Comparison of ENCODE assay signal across 29 cellular contexts in the genomic region with DNA sequence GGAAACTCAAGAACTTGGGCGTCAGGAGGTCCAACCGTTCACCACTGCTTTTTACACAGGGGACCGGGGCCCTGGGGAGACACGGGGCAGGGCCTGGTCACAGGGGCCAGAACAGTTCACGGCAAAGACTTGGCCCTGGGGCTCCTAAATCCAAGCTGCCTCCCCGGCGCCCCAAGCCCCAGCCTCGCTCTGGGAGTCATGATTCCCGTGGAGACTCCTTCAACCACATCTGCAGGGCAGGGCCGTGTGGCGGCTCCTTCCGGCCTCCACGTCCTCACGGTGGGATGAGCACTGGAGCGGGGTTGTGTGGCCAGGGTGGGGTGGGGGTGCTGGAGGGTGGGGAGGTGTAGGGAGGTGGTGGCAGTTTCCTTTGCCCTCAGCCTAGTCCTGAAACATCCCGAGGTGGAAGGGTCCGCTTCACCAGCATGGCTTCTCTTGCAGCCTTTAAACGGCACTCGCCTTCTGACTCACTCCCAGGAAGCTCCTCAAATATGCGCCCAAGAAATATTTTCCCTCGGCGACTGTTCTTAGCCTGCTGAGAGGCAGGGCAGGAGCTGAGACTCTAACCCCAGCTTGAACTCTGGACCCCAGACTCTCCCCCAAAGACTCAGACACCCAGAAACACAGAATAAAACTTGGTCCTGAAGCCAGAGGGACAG. TPM values are rescaled to one million over a fixed set of nuclear protein-coding genes. Genes with fewer than 3 reads are reported as not detected.
DNase-seq lines count a peak whose midpoint lies in the region; ATAC-seq, FAIRE-seq and TF ChIP-seq lines count a peak whose summit lies in the region.
"Had no signal": no experiment of that assay in that cellular context is flagged by ENCODE, and none has a peak within 500 bp of the region (broad histone marks: within the 10 kb centered on the region; RNA-seq: fewer than 3 reads in every experiment).

No MANE protein-coding gene starts in this region.

- no peak overlapping the region for H4K8ac ChIP-seq in mesendoderm (ENCODE audit: low read depth, low read length)

- TF ChIP-seq CTCF in GM23338 (conservative IDR thresholded peaks at IDR 0.05; ENCODE audit: low read depth in 2 of 2) (no peak), astrocyte (IDR thresholded peaks at IDR 0.05; ENCODE audit: insufficient read depth, low read depth, low read length) (no peak), transverse colon (IDR thresholded peaks at IDR 0.05) (no peak)

- H3K56ac ChIP-seq in mesendoderm (ENCODE audit: low read length), result peak overlapping the region; percentile 34

- H3K18ac ChIP-seq in mesendoderm (ENCODE audit: low read length), result no peak overlapping the region

- no peaks in the 10 kb centered on the region for H3K27me3 ChIP-seq in GM23338 (ENCODE audit: insufficient read depth)
- peaks cover 6% of the 10 kb centered on the region for H3K27me3 ChIP-seq in astrocyte (ENCODE audit: insufficient read depth, low read length)
- no peaks in the 10 kb centered on the region for H3K27me3 ChIP-seq in mesendoderm (ENCODE audit: insufficient read depth, low read length, poor library complexity)
- H3K27me3 ChIP-seq in transverse colon, result peaks cover 11% of the 10 kb centered on the region
- H3K27me3 ChIP-seq: ascending aorta had no signal

- H3K27me3 Mint-ChIP-seq in GM23338 (ENCODE audit: insufficient read depth, low read depth, poor library complexity) (peaks cover 28% of the 10 kb centered on the region), astrocyte (ENCODE audit: low read depth, unreplicated experiment) (peaks cover 31% of the 10 kb centered on the region)
- H3K27me3 Mint-ChIP-seq: natural killer cell treated with Interleukin-12 subunit alpha and Interleukin-12 subunit beta and Interleukin-15 and Interleukin-18, amount 100 ng/mL, for 72 hours had no signal

- H3K9me3 ChIP-seq in astrocyte (ENCODE audit: insufficient read depth, low read depth, low read length), result no peaks in the 10 kb centered on the region
- H3K9me3 ChIP-seq in transverse colon, result no peaks in the 10 kb centered on the region
- H3K9me3 ChIP-seq: ascending aorta, esophagus squamous epithelium, gastroesophageal sphincter had no signal

- H3F3A ChIP-seq in GM23338 (replicated peaks; ENCODE audit: low read depth), result 0 out of 2 replicates have a peak, but pooled peaks cover 5% of the 10 kb centered on the region

- H3K9me2 ChIP-seq in GM23338 (ENCODE audit: insufficient read depth), result no peaks in the 10 kb centered on the region

- H4K20me1 ChIP-seq in GM23338 (replicated peaks; ENCODE audit: insufficient read depth) (no peaks in the 10 kb centered on the region), astrocyte (ENCODE audit: insufficient read depth, low read length) (no peaks in the 10 kb centered on the region)

- no peak for TF ChIP-seq EP300 in transverse colon (IDR thresholded peaks at IDR 0.05; ENCODE audit: low read depth)

- peak overlapping the region; percentile 38; the same call in 1 of the 2 replicates for H3K4me2 ChIP-seq in GM23338
- no peak overlapping the region for H3K4me2 ChIP-seq in astrocyte (ENCODE audit: low read length)
- H3K4me2 ChIP-seq in mesendoderm (ENCODE audit: low read length), result no peak overlapping the region

- H3K4me1 Mint-ChIP-seq in GM23338 (peaks cover 40% of the 10 kb centered on the region), astrocyte (ENCODE audit: low read depth, unreplicated experiment) (peaks cover 7% of the 10 kb centered on the region)

- H3K27ac Mint-ChIP-seq in GM23338 (no peak overlapping the region), astrocyte (ENCODE audit: unreplicated experiment) (no peak overlapping the region)
- H3K27ac Mint-ChIP-seq: effector memory CD8-positive, alpha-beta T cell; type B pancreatic cell had no signal

- peak overlapping the region; percentile 90 for H2AFZ ChIP-seq in GM23338
- H2AFZ ChIP-seq in astrocyte (ENCODE audit: low read depth, low read length), result no peak overlapping the region

- TF ChIP-seq POLR2A in transverse colon (IDR thresholded peaks at IDR 0.05), result no peak

- in situ Hi-C loops in transverse colon (cut with MboI; ENCODE audit: low pct_ligation_motif_present in 1 of 4, low pct_unique_long_range_greater_than_20kb in 1 of 4, low sequenced_read_pairs in 3 of 4), result no loop called here

- no peak overlapping the region for H3K4me3 ChIP-seq in GM23338
- no peak overlapping the region for H3K4me3 ChIP-seq in astrocyte (ENCODE audit: insufficient read depth, low read depth, low read length)
- no peak overlapping the region for H3K4me3 ChIP-seq in mesendoderm (ENCODE audit: low read length)
- peak overlapping the region in 3 of 4 donors; percentile 43 to 53 (median 48) for H3K4me3 ChIP-seq in transverse colon
- H3K4me3 ChIP-seq: ascending aorta, gastroesophageal sphincter, SK-N-MC had no signal

- H2BK120ac ChIP-seq in mesendoderm (ENCODE audit: low read depth, low read length), result no peak overlapping the region

- ATAC-seq in GM23338, result no peak
- no peak for ATAC-seq in GM21526 (IDR thresholded peaks at IDR 0.05; ENCODE audit: low FRiP score, unreplicated experiment)
- ATAC-seq: effector memory CD8-positive, alpha-beta T cell; gastroesophageal sphincter; natural killer cell treated with Interleukin-12 subunit alpha and Interleukin-12 subunit beta and Interleukin-15 and Interleukin-18, amount 100 ng/mL, for 72 hours; stimulated activated naive CD8-positive, alpha-beta T cell treated with anti-CD3 and anti-CD28 coated beads, Interleukin-15, amount 100 ng/mL, for 72 hours had no signal

- no peak for FAIRE-seq in astrocyte (lab: Jason Lieb, UNC)
- FAIRE-seq: GM18507, small intestine had no signal

- peaks cover 33% of the 10 kb centered on the region; the same call in 1 of the 2 replicates for H3K4me1 ChIP-seq in GM23338 (ENCODE audit: insufficient read depth)
- no peaks in the 10 kb centered on the region for H3K4me1 ChIP-seq in astrocyte (ENCODE audit: insufficient read depth, low read length)
- no peaks in the 10 kb centered on the region for H3K4me1 ChIP-seq in mesendoderm (ENCODE audit: control insufficient read depth, low read depth, low read length)
- H3K4me1 ChIP-seq in transverse colon, result peaks cover 0 to 50% (median 26%) of the 10 kb centered on the region in 4 donors
- H3K4me1 ChIP-seq: ascending aorta had no signal

- H3K79me2 ChIP-seq in GM23338 (replicated peaks; ENCODE audit: insufficient read depth) (no peaks in the 10 kb centered on the region), astrocyte (ENCODE audit: insufficient read depth, low read length) (no peaks in the 10 kb centered on the region), mesendoderm (ENCODE audit: control insufficient read depth, insufficient read depth, low read length) (no peaks in the 10 kb centered on the region)

- intact Hi-C loops in transverse colon (cut with DNase I; ENCODE audit: low total_unique reads), result no loop called here

- H3K36me3 Mint-ChIP-seq in GM23338 (ENCODE audit: low read depth) (peaks cover 2% of the 10 kb centered on the region; the same call in 2 of the 3 replicates), astrocyte (ENCODE audit: low read depth, unreplicated experiment) (no peaks in the 10 kb centered on the region)
- H3K36me3 Mint-ChIP-seq: natural killer cell treated with Interleukin-12 subunit alpha and Interleukin-12 subunit beta and Interleukin-15 and Interleukin-18, amount 100 ng/mL, for 72 hours; type B pancreatic cell had no signal

- no peak overlapping the region for H3K4ac ChIP-seq in mesendoderm (ENCODE audit: low read depth, low read length)

- no peaks in the 10 kb centered on the region for H3K79me1 ChIP-seq in mesendoderm (ENCODE audit: low read length)

- no peak overlapping the region for H3K23ac ChIP-seq in mesendoderm (ENCODE audit: low read length)

- no CpG with 5 or more reads among the region's 22 CpGs for WGBS in mesendoderm (ENCODE audit: extremely low coverage, insufficient coverage, low lambda C conversion rate)
- 60% methylated on average over 22 of the region's 22 CpGs; no CpG with 5 or more reads in 1 of the 2 donors for WGBS in transverse colon (ENCODE audit: low coverage in 1 of 2), 2 donors

- H2BK15ac ChIP-seq in mesendoderm (replicated peaks; ENCODE audit: low read depth), result no peak overlapping the region

- H3K27ac ChIP-seq in GM23338 (ENCODE audit: low read depth) (no peak overlapping the region), astrocyte (ENCODE audit: low read depth, low read length) (no peak overlapping the region), mesendoderm (ENCODE audit: low read depth, low read length) (no peak overlapping the region), transverse colon (peak overlapping the region; percentile 65 to 90 (median 87))
- H3K27ac ChIP-seq: ascending aorta, gastroesophageal sphincter, SK-N-MC had no signal

- no peak overlapping the region for H4K5ac ChIP-seq in mesendoderm (ENCODE audit: low read length)

- DNase-seq in GM23338 (ENCODE audit: low spot score) (no peak), astrocyte (ENCODE audit: low read depth) (peak; percentile 16), mesendoderm (peak; percentile 63), transverse colon (no peak), NCI-H2171 treated with DMSO at 0.1 percent for 48 hours (lab: John Stamatoyannopoulos, UW) (no peak), GF-D8 (lab: John Stamatoyannopoulos, UW) (no peak)
- DNase-seq: activated CD4-positive, alpha-beta T cell treated with anti-CD3 and anti-CD28 coated beads, Interleukin-2, amount 50 U/mL, for 4 hours; activated CD8-positive, alpha-beta memory T cell treated with anti-CD3 and anti-CD28 coated beads, Interleukin-2, amount 50 U/mL, for 48 hours; AML-193; DND-41; effector memory CD8-positive, alpha-beta T cell; esophagus squamous epithelium; Karpas-422; kidney glomerular epithelial cell; NCI-H1092; NCI-H446 treated with DMSO at 0.1 percent for 48 hours; NK-92 treated with Interleukin-12 subunit alpha and Interleukin-12 subunit beta, amount 100 ng/mL, for 24 hours; small intestine; stimulated activated CD4-positive, alpha-beta T cell treated with anti-CD3 and anti-CD28 coated beads, Interleukin-4, amount 100 ng/mL, for 24 hours; stimulated activated naive CD8-positive, alpha-beta T cell treated with anti-CD3 and anti-CD28 coated beads, Interleukin-15, amount 100 ng/mL, for 72 hours had no signal

- no peak overlapping the region for H3K9ac ChIP-seq in astrocyte (ENCODE audit: low read length)
- no peak overlapping the region for H3K9ac ChIP-seq in mesendoderm (ENCODE audit: low read length)

- no peak overlapping the region for H2BK5ac ChIP-seq in mesendoderm (ENCODE audit: low read length)

- no peak overlapping the region for H3K4me3 Mint-ChIP-seq in GM23338
- H3K4me3 Mint-ChIP-seq in astrocyte (ENCODE audit: unreplicated experiment), result no peak overlapping the region
- H3K4me3 Mint-ChIP-seq: effector memory CD8-positive, alpha-beta T cell; natural killer cell treated with Interleukin-12 subunit alpha and Interleukin-12 subunit beta and Interleukin-15 and Interleukin-18, amount 100 ng/mL, for 72 hours; stimulated activated naive CD8-positive, alpha-beta T cell treated with anti-CD3 and anti-CD28 coated beads, Interleukin-15, amount 100 ng/mL, for 72 hours had no signal

- H3K9me3 Mint-ChIP-seq in GM23338 (no peaks in the 10 kb centered on the region; the same call in 2 of the 3 replicates), astrocyte (ENCODE audit: unreplicated experiment) (no peaks in the 10 kb centered on the region)
- H3K9me3 Mint-ChIP-seq: effector memory CD8-positive, alpha-beta T cell; natural killer cell treated with Interleukin-12 subunit alpha and Interleukin-12 subunit beta and Interleukin-15 and Interleukin-18, amount 100 ng/mL, for 72 hours; stimulated activated naive CD8-positive, alpha-beta T cell treated with anti-CD3 and anti-CD28 coated beads, Interleukin-15, amount 100 ng/mL, for 72 hours; type B pancreatic cell had no signal

- no peaks in the 10 kb centered on the region for H3K36me3 ChIP-seq in GM23338 (ENCODE audit: insufficient read depth)
- no peaks in the 10 kb centered on the region for H3K36me3 ChIP-seq in astrocyte (ENCODE audit: insufficient read depth, low read length)
- no peaks in the 10 kb centered on the region for H3K36me3 ChIP-seq in mesendoderm (ENCODE audit: control insufficient read depth, insufficient read depth, low read length)
- H3K36me3 ChIP-seq in transverse colon, result no peaks in the 10 kb centered on the region
- H3K36me3 ChIP-seq: ascending aorta, esophagus squamous epithelium, gastroesophageal sphincter had no signal

- H2AK5ac ChIP-seq in mesendoderm (ENCODE audit: low read length), result no peak overlapping the region

RNA-seq across cellular contexts. Expression of a gene that starts 1.8 kb away (rescaled TPM):
- 1.3 and 1.6 TPM in 2 replicates for total RNA-seq in GM23338 (2014; rRNA removed; shearing (Covaris generic))
- 0.80 and 1.3 TPM in 2 replicates for polyA plus RNA-seq in GM23338 (2016; fragmentation: Nextera tagmentation; extraction: Ambion mirVana)
- total RNA-seq in astrocyte (0.02 and 0.05 TPM in 2 replicates), transverse colon (100 to 1,000 TPM; 111 to 354 (median 170) TPM)
- 0.24 TPM for polyA plus RNA-seq in mesendoderm (2013, experiment 1 of 2)
- polyA plus RNA-seq in mesendoderm (2013, experiment 2 of 2), result 0.27 TPM
- total RNA-seq: ascending aorta, chondrocyte, posterior vena cava had no signal

Comparison
In these comparisons a context has a peak if more than half of its experiments do, and no peak if none do; other contexts are left out.
1. DNase-seq: peak in astrocyte (single experiment) and mesendoderm (single experiment); none in GM23338 (single experiment), transverse colon (single experiment), NCI-H2171 treated with DMSO at 0.1 percent for 48 hours (single experiment) and GF-D8 (single experiment).
2. H3K27ac ChIP-seq: peak in transverse colon (4 of 4); none in GM23338 (single experiment), astrocyte (single experiment) and mesendoderm (single experiment).
3. H3K4me3 ChIP-seq: peak in transverse colon (3 of 4); none in GM23338 (single experiment), astrocyte (single experiment) and mesendoderm (single experiment).
4. RNA of a gene that starts 1.8 kb away (total RNA-seq): 111 to 354 TPM in transverse colon; 1.3 to 1.6 TPM in GM23338 and 0.02 to 0.05 TPM in astrocyte; every median in the first group is over 10 times any median in the second.